In genomic region chr2:7792031-7792651, GRCh38 we compare ENCODE assay signal across 15 cellular contexts.
DNase-seq lines count a peak whose midpoint lies in the region; ATAC-seq, FAIRE-seq and TF ChIP-seq lines count a peak whose summit lies in the region.
"Had no signal": no experiment of that assay in that cellular context is flagged by ENCODE, and none has a peak within 500 bp of the region (broad histone marks: within the 10 kb centered on the region; RNA-seq: fewer than 3 reads in every experiment).

No MANE protein-coding gene starts in this region.

- intact Hi-C loops in adrenal gland (cut with DNase I) = no loop called here

- H3K27ac ChIP-seq in adrenal gland = no peak overlapping the region

- H3K36me3 ChIP-seq in adrenal gland (replicated peaks in 1 of 2) = no peaks in the 10 kb centered on the region

- peak; percentile 23 for DNase-seq in HuH-7.5 (ENCODE audit: low spot score)
- DNase-seq in NCI-H2107 (lab: John Stamatoyannopoulos, UW) = peak; percentile 27
- peak; percentile 32 to 65 (median 41) for DNase-seq in adrenal gland
- peak; percentile 42 for DNase-seq in mucosa of gallbladder (ENCODE audit: low spot score)
- no peak for DNase-seq in HTR-8/SVneo (ENCODE audit: insufficient read length, low spot score)
- DNase-seq in activated CD4-positive, CD25-positive, alpha-beta regulatory T cell (lab: John Stamatoyannopoulos, UW) = no peak
- DNase-seq: activated T-cell treated with anti-CD3 and anti-CD28 coated beads, Interleukin-2, amount 50 U/mL, for 1 hour; amygdala; effector CD8-positive, alpha-beta T cell; foreskin melanocyte; kidney; SK-N-SH; small intestine had no signal

- FAIRE-seq in HTR-8/SVneo (lab: Jason Lieb, UNC) = no peak
- FAIRE-seq: kidney, small intestine had no signal

- WGBS in adrenal gland, 4 donors = 65 to 70% (median 69%) methylated on average over 7 of the region's 7 CpGs

- no peaks in the 10 kb centered on the region for H3K27me3 ChIP-seq in adrenal gland

- no peak for TF ChIP-seq CTCF in adrenal gland (IDR thresholded peaks at IDR 0.05)

- H3K4me1 ChIP-seq in adrenal gland (replicated peaks in 1 of 2) = peaks cover 0 to 6% of the 10 kb centered on the region in 2 donors

- no peak for TF ChIP-seq POLR2A in adrenal gland (IDR thresholded peaks at IDR 0.05)

- H3K9me3 ChIP-seq in adrenal gland (replicated peaks in 1 of 3) = no peaks in the 10 kb centered on the region
- H3K9me3 ChIP-seq: SK-N-SH had no signal

- ATAC-seq in GM21526 (IDR thresholded peaks at IDR 0.05; ENCODE audit: low FRiP score, unreplicated experiment) = no peak
- ATAC-seq in HG02870 (IDR thresholded peaks at IDR 0.05; ENCODE audit: unreplicated experiment) = no peak

- no peak overlapping the region for H3K4me3 ChIP-seq in adrenal gland

Comparison
In these comparisons a context has a peak if more than half of its experiments do, and no peak if none do; other contexts are left out.
1. DNase-seq: peak in HuH-7.5 (single experiment), NCI-H2107 (single experiment), adrenal gland (7 of 7) and mucosa of gallbladder (single experiment); none in HTR-8/SVneo (single experiment) and activated CD4-positive, CD25-positive, alpha-beta regulatory T cell (0 of 4).